8 cellular contexts compared by ENCODE assay signal in the genomic region with DNA sequence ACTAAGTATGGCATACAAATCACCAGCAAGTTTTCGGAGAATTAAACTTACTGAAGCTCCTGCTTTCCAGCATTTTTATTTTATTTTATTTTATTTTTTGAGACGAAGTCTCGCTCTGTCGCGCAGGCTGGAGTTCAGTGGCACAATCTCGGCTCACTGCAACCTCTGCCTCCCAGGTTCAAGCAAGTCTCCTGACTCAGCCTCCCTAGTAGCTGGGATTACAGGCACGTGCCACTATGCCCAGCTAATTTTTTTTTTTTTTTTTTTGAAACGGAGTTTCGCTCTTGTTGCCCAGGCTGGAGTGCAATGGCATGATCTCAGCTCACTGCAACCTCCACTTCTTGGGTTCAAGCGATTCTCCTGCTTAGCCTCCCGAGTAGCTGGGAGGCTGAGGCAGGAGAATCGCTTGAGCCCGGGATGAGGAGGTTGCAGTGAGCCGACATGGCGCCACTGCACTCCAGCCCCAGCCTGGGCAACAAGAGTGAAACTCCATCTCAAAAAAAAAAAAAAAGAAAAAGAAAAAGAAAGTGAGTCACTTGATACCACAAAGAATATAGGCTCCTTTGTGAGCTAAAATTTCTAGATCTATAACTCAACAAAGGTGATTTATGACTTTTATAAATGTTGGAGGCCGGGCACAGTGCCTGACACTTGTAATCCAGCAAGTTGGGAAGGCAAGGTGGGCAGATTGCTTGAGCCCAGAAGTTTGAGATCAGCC. TPM values are rescaled to one million over a fixed set of nuclear protein-coding genes. Genes with fewer than 3 reads are reported as not detected.
A peak's percentile ranks its signal among the peaks of the same experiment; 100 is the strongest.
DNase-seq lines count a peak whose midpoint lies in the region; ATAC-seq and TF ChIP-seq lines count a peak whose summit lies in the region.
"Not testable (repeated sequence)": the region's sequence is repeated elsewhere in the genome, so short reads cannot be mapped to it uniquely, and the experiment has no call there.

No MANE protein-coding gene starts in this region.

- not testable (repeated sequence) for H3K27me3 Mint-ChIP-seq in activated naive CD4-positive, alpha-beta T cell treated with anti-CD3 and anti-CD28 coated beads for 36 hours (ENCODE audit: low read depth)

- not testable (repeated sequence) for BruUV-seq in IMR-90 (replicated peaks; lab: Mats Ljungman, UMichigan)

- H3K23ac ChIP-seq in IMR-90 (ENCODE audit: low read depth, low read length) = not testable (repeated sequence)

- not testable (repeated sequence) for TF ChIP-seq RAD21 in IMR-90 (IDR thresholded peaks at IDR 0.05; ENCODE audit: low read length)

- H2BK20ac ChIP-seq in IMR-90 (ENCODE audit: low read depth, low read length) = peak overlapping the region; percentile 90

- H3K79me1 ChIP-seq in IMR-90 (ENCODE audit: low read depth in 1 of 2, low read length in 2 of 2) = not testable (repeated sequence)

- H3K27ac ChIP-seq in IMR-90 (ENCODE audit: insufficient read depth, low read length) = peak overlapping the region; percentile 72
- H3K27ac ChIP-seq in lower lobe of right lung = peak overlapping the region; percentile 74
- peak overlapping the region; percentile 17 to 83 (median 42) for H3K27ac ChIP-seq in upper lobe of left lung

- peak overlapping the region; percentile 89; the same call in 1 of the 2 replicates for H2AK5ac ChIP-seq in IMR-90 (ENCODE audit: low read depth, low read length)

- H3K36me3 Mint-ChIP-seq in activated naive CD4-positive, alpha-beta T cell treated with anti-CD3 and anti-CD28 coated beads for 36 hours (ENCODE audit: low read depth) = not testable (repeated sequence)

- TF ChIP-seq CTCF in IMR-90 (conservative IDR thresholded peaks at IDR 0.05; ENCODE audit: low read depth, low read length); lower lobe of right lung (IDR thresholded peaks at IDR 0.05); upper lobe of left lung (IDR thresholded peaks at IDR 0.05): not testable (repeated sequence)

- not testable (repeated sequence) for H3K36me3 ChIP-seq in IMR-90 (ENCODE audit: control insufficient read depth, insufficient read depth, low read length); lower lobe of right lung; upper lobe of left lung

- peak; percentile 62 for DNase-seq in ELR (ENCODE audit: low read depth)
- DNase-seq in IMR-90; activated naive CD4-positive, alpha-beta T cell treated with anti-CD3 and anti-CD28 coated beads for 36 hours; lower lobe of right lung; upper lobe of left lung: not testable (repeated sequence)
- DNase-seq in SK-MEL-5 (ENCODE audit: low read depth, low spot score) = peak; percentile 38

- CTCF ChIA-PET in IMR-90 (lab: Yijun Ruan, JAX) = interaction anchor here (0.6 kb wide), 1 partner anchor 111 kb away, joined by 4 read pairs; no protein-coding TSS in a partner anchor
- CTCF ChIA-PET in activated naive CD4-positive, alpha-beta T cell treated with anti-CD3 and anti-CD28 coated beads for 36 hours (lab: Charles Lee) = interaction anchor here (0.6 to 2.2 kb wide), 11 partner anchors 9 to 335 kb away, joined by 3 to 6 read pairs (median 3); no protein-coding TSS in a partner anchor

- peak overlapping the region; percentile 70 for H2BK5ac ChIP-seq in IMR-90 (ENCODE audit: low read depth, low read length, poor library complexity, severe bottlenecking)

- not testable (repeated sequence) for H2AFZ ChIP-seq in IMR-90 (replicated peaks; ENCODE audit: low read length, poor library complexity)

- not testable (repeated sequence) for TF ChIP-seq POLR2A in IMR-90 (IDR thresholded peaks at IDR 0.05; ENCODE audit: low read depth, low read length); upper lobe of left lung (IDR thresholded peaks at IDR 0.05)

- H2BK15ac ChIP-seq in IMR-90 (ENCODE audit: low read depth, low read length) = peak overlapping the region; percentile 99

- H4K91ac ChIP-seq in IMR-90 (ENCODE audit: insufficient read depth, low read depth, low read length) = peak overlapping the region; percentile 32

- peak overlapping the region; percentile 69 for H3K27ac Mint-ChIP-seq in activated naive CD4-positive, alpha-beta T cell treated with anti-CD3 and anti-CD28 coated beads for 36 hours

- H3K56ac ChIP-seq in IMR-90 (ENCODE audit: extremely low read depth, insufficient read depth, low read length) = not testable (repeated sequence)

- in situ Hi-C loops in IMR-90 (cut with MboI; ENCODE audit: low sequenced_read_pairs); SK-MEL-5 (cut with HindIII; ENCODE audit: low pct_unique_long_range_greater_than_20kb, low sequenced_read_pairs): not testable (repeated sequence)

- peak overlapping the region; percentile 75; the same call in 1 of the 2 replicates for H2BK120ac ChIP-seq in IMR-90 (ENCODE audit: low read depth, low read length)

- H3K14ac ChIP-seq in IMR-90 (replicated peaks; ENCODE audit: low read depth, low read length) = peak overlapping the region; percentile 10; the same call in 1 of the 2 replicates

- H3K4me3 ChIP-seq in IMR-90 (ENCODE audit: insufficient read depth, low read depth, low read length); lower lobe of right lung; upper lobe of left lung: not testable (repeated sequence)

- not testable (repeated sequence) for H3K27me3 ChIP-seq in IMR-90 (ENCODE audit: control insufficient read depth, insufficient read depth, low read length); lower lobe of right lung (ENCODE audit: low read depth); upper lobe of left lung

- H4K20me1 ChIP-seq in IMR-90 (ENCODE audit: insufficient read depth, low read length) = not testable (repeated sequence)

- ATAC-seq in GM19452 (IDR thresholded peaks at IDR 0.05; ENCODE audit: unreplicated experiment) (peak; percentile 29), HG02763 (IDR thresholded peaks at IDR 0.05; ENCODE audit: unreplicated experiment) (peak; percentile 24)
- ATAC-seq in IMR-90 (ENCODE audit: low read depth); lower lobe of right lung; upper lobe of left lung (ENCODE audit: low FRiP score in 2 of 2): not testable (repeated sequence)

- peaks cover 50% of the 10 kb centered on the region for H3K4me1 Mint-ChIP-seq in activated naive CD4-positive, alpha-beta T cell treated with anti-CD3 and anti-CD28 coated beads for 36 hours (ENCODE audit: low read depth)

- dilution Hi-C loops in IMR-90 (cut with HindIII; ENCODE audit: low sequenced_read_pairs, unreplicated experiment) = not testable (repeated sequence)

- not testable (repeated sequence) for TF ChIP-seq EP300 in upper lobe of left lung (IDR thresholded peaks at IDR 0.05)

- H3K9me3 ChIP-seq in IMR-90 (ENCODE audit: control insufficient read depth, insufficient read depth, low read length); lower lobe of right lung; upper lobe of left lung: not testable (repeated sequence)

- H2AK9ac ChIP-seq in IMR-90 (replicated peaks; ENCODE audit: low read depth, low read length, poor library complexity) = not testable (repeated sequence)

- intact Hi-C loops in IMR-90 (cut with micrococcal nuclease); lower lobe of right lung (cut with DNase I): not testable (repeated sequence)
- intact Hi-C loops in activated naive CD4-positive, alpha-beta T cell treated with anti-CD3 and anti-CD28 coated beads for 36 hours (cut with micrococcal nuclease) = loop anchor here (5.0 kb wide), 1 partner anchor 106 kb away; a partner anchor contains a TSS

- not testable (repeated sequence) for H3K4me2 ChIP-seq in IMR-90 (ENCODE audit: low read depth, low read length)

- 88% methylated on average over 5 of the region's 16 CpGs; no CpG with 5 or more reads in 1 of the 2 experiments for WGBS in IMR-90 (ENCODE audit: extremely low coverage in 2 of 2, insufficient read length in 1 of 2), 2 experiments
- 91 to 95% methylated on average over 15 to 16 of the region's 16 CpGs for WGBS in upper lobe of left lung, 2 donors

- not testable (repeated sequence) for H3K9ac ChIP-seq in IMR-90 (ENCODE audit: low read depth, low read length)

- peak overlapping the region; percentile 85 for H3K4ac ChIP-seq in IMR-90 (ENCODE audit: low read depth, low read length)

- H3K4me3 Mint-ChIP-seq in activated naive CD4-positive, alpha-beta T cell treated with anti-CD3 and anti-CD28 coated beads for 36 hours = not testable (repeated sequence)

- not testable (repeated sequence) for H4K5ac ChIP-seq in IMR-90 (ENCODE audit: low read depth, low read length)

- peak overlapping the region; percentile 24; the same call in 1 of the 2 replicates for H3K18ac ChIP-seq in IMR-90 (ENCODE audit: low read depth, low read length)

- not testable (repeated sequence) for H3K9me3 Mint-ChIP-seq in activated naive CD4-positive, alpha-beta T cell treated with anti-CD3 and anti-CD28 coated beads for 36 hours

- POLR2A ChIA-PET in IMR-90 (lab: Charles Lee; ENCODE audit: unreplicated experiment) = not testable (repeated sequence)

- not testable (repeated sequence) for H3K9me1 ChIP-seq in IMR-90 (ENCODE audit: insufficient read depth, low read length)

- peaks cover 12% of the 10 kb centered on the region for H3K4me1 ChIP-seq in IMR-90 (ENCODE audit: control insufficient read depth, insufficient read depth, low read length)
- peaks cover 56% of the 10 kb centered on the region for H3K4me1 ChIP-seq in lower lobe of right lung
- H3K4me1 ChIP-seq in upper lobe of left lung = peaks cover 24 to 42% (median 34%) of the 10 kb centered on the region in 4 donors

- H4K8ac ChIP-seq in IMR-90 (ENCODE audit: low read depth in 2 of 2, low read length in 2 of 2) = peak overlapping the region in 1 of 2 experiments; percentile 85; a peak in 1 of 4 replicates

RNA-seq across cellular contexts. Expression of a gene that starts 35.4 kb away (rescaled TPM):
- total RNA-seq in IMR-90 (2012; rRNA removed) = 10.8 and 15.6 TPM in 2 replicates
- 7.3 and 9.5 TPM in 2 replicates for polyA plus RNA-seq in IMR-90 (2012; rRNA removed)
- 1.3 and 1.7 TPM in 2 replicates for polyA plus RNA-seq in IMR-90 (2012; cell fraction: cytosol; rRNA removed)
- 4.9 and 39.2 TPM in 2 replicates for polyA plus RNA-seq in IMR-90 (2012; cell fraction: nucleus; rRNA removed; ENCODE audit: low replicate concordance)
- total RNA-seq in SK-MEL-5 (2014; rRNA removed; shearing (Covaris generic)) = 13.5 and 17.8 TPM in 2 replicates
- polyA plus RNA-seq in SK-MEL-5 (2015; cell fraction: cytosol; rRNA removed) = 11.7 and 14.4 TPM in 2 replicates
- polyA plus RNA-seq in SK-MEL-5 (2015; cell fraction: nucleus; rRNA removed) = 91.9 and 94.9 TPM in 2 replicates
- 10 to 100 TPM; 25.7 to 32.3 TPM for total RNA-seq in activated naive CD4-positive, alpha-beta T cell treated with anti-CD3 and anti-CD28 coated beads for 36 hours
- 120 TPM for total RNA-seq in lower lobe of right lung
- total RNA-seq in upper lobe of left lung = 10 to 100 TPM; 36.0 to 96.3 (median 56.0) TPM
